In genomic region chr11:65102142-65103095, GRCh38 we compare ENCODE assay signal across 12 cellular contexts. TPM values are rescaled to one million over a fixed set of nuclear protein-coding genes. Genes with fewer than 3 reads are reported as not detected.
DNase-seq lines count a peak whose midpoint lies in the region; ATAC-seq, FAIRE-seq and TF ChIP-seq lines count a peak whose summit lies in the region.
"Had no signal": no experiment of that assay in that cellular context is flagged by ENCODE, and none has a peak within 500 bp of the region (broad histone marks: within the 10 kb centered on the region; RNA-seq: fewer than 3 reads in every experiment).

No MANE protein-coding gene starts in this region.

- TF ChIP-seq RAD21 in liver (IDR thresholded peaks at IDR 0.05) (peak in 1 of 2 donors; percentile 10), HepG2 (CRISPR knock-in tag; IDR thresholded peaks at IDR 0.05) (no peak)

- POLR2A ChIA-PET in HepG2 (lab: Yijun Ruan, JAX) = interaction anchor here (1.2 kb wide), 2 partner anchors 9 to 10 kb away, joined by 3 to 5 read pairs; partner anchors contain the start of gene TM7SF2
- POLR2A ChIA-PET in HEK293T (lab: Yijun Ruan, JAX) = interaction anchor here (0.9 to 3.4 kb wide), 3 partner anchors 9 to 20 kb away, joined by 4 to 9 read pairs (median 4); partner anchors contain the start of genes FAU, MRPL49 and TM7SF2

- 50% methylated on average over 8 of the region's 8 CpGs for WGBS in liver
- 95% methylated on average over 8 of the region's 8 CpGs for WGBS in HepG2 (ENCODE audit: low lambda C conversion rate)

- TF ChIP-seq EP300 in HepG2 (IDR thresholded peaks at IDR 0.05; ENCODE audit: low read depth in 2 of 2, low read length in 2 of 2) (no peak), HepG2 (CRISPR knock-in tag; IDR thresholded peaks at IDR 0.05; ENCODE audit: borderline replicate concordance) (no peak)

- H3K4me3 ChIP-seq in liver (ENCODE audit: low read depth in 1 of 3, low read length in 3 of 3) = no peak overlapping the region
- no peak overlapping the region for H3K4me3 ChIP-seq in HepG2 (replicated peaks in 1 of 3; ENCODE audit: insufficient read depth in 1 of 3, low read depth in 2 of 3, low read length in 3 of 3)

- FAIRE-seq in HepG2 (lab: Jason Lieb, UNC) = no peak
- FAIRE-seq: RCC 7860 had no signal

- H3K27ac ChIP-seq in liver (ENCODE audit: low read depth in 1 of 2, low read length in 2 of 2) (peak overlapping the region; percentile 66 to 81), HepG2 (ENCODE audit: extremely low read length, insufficient read depth, low read length) (no peak overlapping the region), cingulate gyrus (ENCODE audit: low read depth, low read length) (peak overlapping the region; percentile 87)

- BruUV-seq in HepG2 (replicated peaks; lab: Mats Ljungman, UMichigan) = no TSS peak

- H3K9me3 ChIP-seq in liver (ENCODE audit: control insufficient read depth in 4 of 4, low read length in 3 of 4) = no peaks in the 10 kb centered on the region
- no peaks in the 10 kb centered on the region for H3K9me3 ChIP-seq in HepG2 (ENCODE audit: low read length)

- H3K36me3 ChIP-seq in liver (ENCODE audit: control insufficient read depth in 4 of 4, insufficient read depth in 3 of 4, low read depth in 1 of 4, low read length in 3 of 4) (peaks cover 0 to 6% (median 2%) of the 10 kb centered on the region in 4 donors), HepG2 (replicated peaks in 1 of 2; ENCODE audit: control insufficient read depth in 1 of 2, insufficient read depth in 2 of 2, low read length in 2 of 2) (peaks cover 3 to 18% of the 10 kb centered on the region in 2 experiments; a peak in 3 of 5 replicates)

- H3K27me3 ChIP-seq in liver (ENCODE audit: control insufficient read depth in 4 of 4, insufficient read depth in 4 of 4, low read length in 3 of 4) (no peaks in the 10 kb centered on the region), HepG2 (ENCODE audit: control insufficient read depth in 1 of 2, insufficient read depth in 2 of 2, low read length in 2 of 2) (no peaks in the 10 kb centered on the region)

- in situ Hi-C loops in HepG2 (cut with HindIII; ENCODE audit: extremely low pct_ligation_motif_present, low pct_unique_long_range_greater_than_20kb) (no loop called here), GM13976 (cut with MboI; ENCODE audit: low sequenced_read_pairs, unreplicated experiment) (no loop called here)

- no peak for ATAC-seq in HepG2

- H3K4me2 ChIP-seq in HepG2 (ENCODE audit: low read depth, low read length) = no peak overlapping the region

- H2AFZ ChIP-seq in HepG2 (ENCODE audit: low read length) = no peak overlapping the region

- peaks cover 10 to 40% (median 28%) of the 10 kb centered on the region in 4 donors for H3K4me1 ChIP-seq in liver (ENCODE audit: control insufficient read depth in 4 of 4, insufficient read depth in 4 of 4, low read length in 3 of 4)
- H3K4me1 ChIP-seq in HepG2 (ENCODE audit: insufficient read depth, low read length) = peaks cover 6% of the 10 kb centered on the region

- CTCF ChIA-PET in HepG2 (lab: Yijun Ruan, JAX; ENCODE audit: low intra/inter-chr PET ratio, low total read pairs) (no interaction called here), HEK293T (lab: Yijun Ruan, JAX) (interaction anchor here (1.8 kb wide), 1 partner anchor 9 kb away, joined by 11 read pairs; the partner anchor contains the start of gene TM7SF2)

- no peak for DNase-seq in HepG2 (ENCODE audit: low spot score)
- DNase-seq in midbrain (lab: John Stamatoyannopoulos, UW) = peak; percentile 82
- DNase-seq in HEK293T (ENCODE audit: extremely low spot score) = no peak
- no peak for DNase-seq in GM13976 (ENCODE audit: low spot score)
- DNase-seq in NCI-H345 (lab: John Stamatoyannopoulos, UW) = no peak
- no peak for DNase-seq in DMS79 (lab: John Stamatoyannopoulos, UW)
- DNase-seq: activated naive CD8-positive, alpha-beta T cell treated with anti-CD3 and anti-CD28 coated beads, Interleukin-2, amount 10 ng/mL, durations not matched to agents 7 days and 5 days; endodermal cell; Kasumi-1 had no signal

- no peaks in the 10 kb centered on the region for H3K79me2 ChIP-seq in HepG2 (ENCODE audit: insufficient read depth, low read length)

- no peak for TF ChIP-seq CTCF in liver (IDR thresholded peaks at IDR 0.05; ENCODE audit: low read depth, low read length, missing input control)
- no peak for TF ChIP-seq CTCF in HepG2 (CRISPR knock-in tag; IDR thresholded peaks at IDR 0.05)
- TF ChIP-seq CTCF in GM13976 (IDR thresholded peaks at IDR 0.05; ENCODE audit: borderline replicate concordance, control extremely low read depth, extremely low read depth, insufficient read depth, missing control alignments) = no peak

- intact Hi-C loops in HepG2 (cut with micrococcal nuclease; ENCODE audit: unreplicated experiment) = no loop called here

- TF ChIP-seq POLR2A in HepG2 (IDR thresholded peaks at IDR 0.05; ENCODE audit: insufficient read depth in 1 of 2, low read depth in 2 of 2, low read length in 2 of 2) = no peak

- H3K9ac ChIP-seq in liver (ENCODE audit: low read depth in 1 of 2, low read length in 2 of 2) = no peak overlapping the region
- H3K9ac ChIP-seq in HepG2 (ENCODE audit: insufficient read depth, low read depth, low read length) = no peak overlapping the region

- no peaks in the 10 kb centered on the region for H4K20me1 ChIP-seq in HepG2 (ENCODE audit: insufficient read depth, low read length)

RNA-seq across cellular contexts. Expression of gene VPS51, which starts 6.4 kb away (rescaled TPM):
- 100 to 1,000 TPM; 102 to 158 TPM for total RNA-seq in liver
- 10 to 100 TPM; 33.2 to 66.0 TPM for polyA plus RNA-seq in liver
- total RNA-seq in HepG2 (2016; rRNA removed; fragmentation: Illumina TruSeq; extraction: Trizol) = 57.4 and 76.3 TPM in 2 replicates
- total RNA-seq in HepG2 (2016; cell fraction: cytosol; rRNA removed; fragmentation: Illumina TruSeq; extraction: Trizol; ENCODE audit: low read depth) = 19.9 and 21.8 TPM in 2 replicates
- total RNA-seq in HepG2 (2016; cell fraction: insoluble cytoplasmic fraction; rRNA removed; fragmentation: Illumina TruSeq; extraction: Trizol) = 57.9 and 73.3 TPM in 2 replicates
- 41.6 and 45.8 TPM in 2 replicates for total RNA-seq in HepG2 (2016; cell fraction: membrane; rRNA removed; fragmentation: Illumina TruSeq; extraction: Trizol)
- total RNA-seq in HepG2 (2016; cell fraction: nucleus; rRNA removed; fragmentation: Illumina TruSeq; extraction: Trizol) = 39.3 and 42.6 TPM in 2 replicates
- 90.6 and 104 TPM in 2 replicates for polyA plus RNA-seq in HepG2 (2011; rRNA removed)
- polyA plus RNA-seq in HepG2 (2011; cell fraction: cytosol; rRNA removed) = 71.6 and 122 TPM in 2 replicates
- 109 and 133 TPM in 2 replicates for polyA plus RNA-seq in HepG2 (2011; cell fraction: nucleus; rRNA removed)
- polyA plus RNA-seq in HepG2 (2012) = 63.3 and 65.8 TPM in 2 replicates
- 10.5 and 13.0 TPM in 2 replicates for polyA plus RNA-seq in HepG2 (2016; cell fraction: cytosol; fragmentation: Illumina TruSeq; extraction: Trizol; ENCODE audit: low read depth)
- 57.3 and 57.6 TPM in 2 replicates for polyA plus RNA-seq in HepG2 (2016; cell fraction: insoluble cytoplasmic fraction; fragmentation: Illumina TruSeq; extraction: Trizol; ENCODE audit: low read depth)
- 31.4 and 34.7 TPM in 2 replicates for polyA plus RNA-seq in HepG2 (2016; cell fraction: membrane; fragmentation: Illumina TruSeq; extraction: Trizol; ENCODE audit: low read depth)
- polyA plus RNA-seq in HepG2 (2016; cell fraction: nucleus; fragmentation: Illumina TruSeq; extraction: Trizol; ENCODE audit: insufficient read depth, low read depth) = 69.3 and 82.4 TPM in 2 replicates
- 231 and 328 TPM in 2 replicates for polyA minus RNA-seq in HepG2 (2011; rRNA and poly(A)+ RNA removed; ENCODE audit: low replicate concordance)
- 114 and 132 TPM in 2 replicates for polyA minus RNA-seq in HepG2 (2011; cell fraction: cytosol; rRNA and poly(A)+ RNA removed)
- 53.6 and 55.8 TPM in 2 replicates for polyA minus RNA-seq in HepG2 (2011; cell fraction: nucleus; rRNA and poly(A)+ RNA removed)

RNA-seq across cellular contexts. Expression of gene TM7SF2, which starts 9.3 kb away (rescaled TPM):
- total RNA-seq in liver (100 to 1,000 TPM in 1 of 2 donors, 10 to 100 TPM in 1; 69.4 to 337 TPM), HepG2 (2016; rRNA removed; fragmentation: Illumina TruSeq; extraction: Trizol) (28.8 and 66.9 TPM in 2 replicates)
- polyA plus RNA-seq in liver (100 to 1,000 TPM in 1 of 2 donors, 10 to 100 TPM in 1; 39.0 to 109 TPM), HepG2 (2011; rRNA removed) (56.0 and 75.6 TPM in 2 replicates)
- 49.5 and 66.5 TPM in 2 replicates for total RNA-seq in HepG2 (2016; cell fraction: cytosol; rRNA removed; fragmentation: Illumina TruSeq; extraction: Trizol; ENCODE audit: low read depth)
- total RNA-seq in HepG2 (2016; cell fraction: insoluble cytoplasmic fraction; rRNA removed; fragmentation: Illumina TruSeq; extraction: Trizol) = 29.7 and 70.5 TPM in 2 replicates
- total RNA-seq in HepG2 (2016; cell fraction: membrane; rRNA removed; fragmentation: Illumina TruSeq; extraction: Trizol) = 64.7 and 77.2 TPM in 2 replicates
- total RNA-seq in HepG2 (2016; cell fraction: nucleus; rRNA removed; fragmentation: Illumina TruSeq; extraction: Trizol) = 57.7 and 67.5 TPM in 2 replicates
- polyA plus RNA-seq in HepG2 (2011; cell fraction: cytosol; rRNA removed) = 60.6 and 76.1 TPM in 2 replicates
- 104 and 129 TPM in 2 replicates for polyA plus RNA-seq in HepG2 (2011; cell fraction: nucleus; rRNA removed)
- 25.8 and 43.4 TPM in 2 replicates for polyA plus RNA-seq in HepG2 (2012)
- 66.7 and 89.2 TPM in 2 replicates for polyA plus RNA-seq in HepG2 (2016; cell fraction: cytosol; fragmentation: Illumina TruSeq; extraction: Trizol; ENCODE audit: low read depth)
- polyA plus RNA-seq in HepG2 (2016; cell fraction: insoluble cytoplasmic fraction; fragmentation: Illumina TruSeq; extraction: Trizol; ENCODE audit: low read depth) = 41.3 and 42.6 TPM in 2 replicates
- polyA plus RNA-seq in HepG2 (2016; cell fraction: membrane; fragmentation: Illumina TruSeq; extraction: Trizol; ENCODE audit: low read depth) = 71.6 and 83.6 TPM in 2 replicates
- 137 and 142 TPM in 2 replicates for polyA plus RNA-seq in HepG2 (2016; cell fraction: nucleus; fragmentation: Illumina TruSeq; extraction: Trizol; ENCODE audit: insufficient read depth, low read depth)
- polyA minus RNA-seq in HepG2 (2011; rRNA and poly(A)+ RNA removed; ENCODE audit: low replicate concordance) = 18.1 and 162 TPM in 2 replicates
- 25.1 and 27.4 TPM in 2 replicates for polyA minus RNA-seq in HepG2 (2011; cell fraction: cytosol; rRNA and poly(A)+ RNA removed)
- 28.7 and 33.4 TPM in 2 replicates for polyA minus RNA-seq in HepG2 (2011; cell fraction: nucleus; rRNA and poly(A)+ RNA removed)

RNA-seq across cellular contexts. Expression of gene ZNHIT2, which starts 15.1 kb away (rescaled TPM):
- total RNA-seq in liver (1 to 10 TPM; 2.2 to 4.9 TPM), HepG2 (2016; rRNA removed; fragmentation: Illumina TruSeq; extraction: Trizol) (5.7 and 6.5 TPM in 2 replicates)
- polyA plus RNA-seq in liver (10 to 100 TPM in 1 of 2 donors, 1 to 10 TPM in 1; 7.4 to 13.9 TPM), HepG2 (2011; rRNA removed) (1.1 TPM in 2 replicates)
- total RNA-seq in HepG2 (2016; cell fraction: cytosol; rRNA removed; fragmentation: Illumina TruSeq; extraction: Trizol; ENCODE audit: low read depth) = 2.9 and 4.3 TPM in 2 replicates
- total RNA-seq in HepG2 (2016; cell fraction: insoluble cytoplasmic fraction; rRNA removed; fragmentation: Illumina TruSeq; extraction: Trizol) = 5.4 and 6.3 TPM in 2 replicates
- 3.5 and 4.3 TPM in 2 replicates for total RNA-seq in HepG2 (2016; cell fraction: membrane; rRNA removed; fragmentation: Illumina TruSeq; extraction: Trizol)
- total RNA-seq in HepG2 (2016; cell fraction: nucleus; rRNA removed; fragmentation: Illumina TruSeq; extraction: Trizol) = 3.6 and 3.9 TPM in 2 replicates
- polyA plus RNA-seq in HepG2 (2011; cell fraction: cytosol; rRNA removed) = 0.86 and 2.0 TPM in 2 replicates
- polyA plus RNA-seq in HepG2 (2011; cell fraction: nucleus; rRNA removed) = 1.7 and 2.2 TPM in 2 replicates
- 1.6 and 2.5 TPM in 2 replicates for polyA plus RNA-seq in HepG2 (2012)
- polyA plus RNA-seq in HepG2 (2016; cell fraction: cytosol; fragmentation: Illumina TruSeq; extraction: Trizol; ENCODE audit: low read depth) = 3.0 and 3.1 TPM in 2 replicates
- 4.0 and 4.7 TPM in 2 replicates for polyA plus RNA-seq in HepG2 (2016; cell fraction: insoluble cytoplasmic fraction; fragmentation: Illumina TruSeq; extraction: Trizol; ENCODE audit: low read depth)
- 2.8 and 2.9 TPM in 2 replicates for polyA plus RNA-seq in HepG2 (2016; cell fraction: membrane; fragmentation: Illumina TruSeq; extraction: Trizol; ENCODE audit: low read depth)
- 6.2 and 6.5 TPM in 2 replicates for polyA plus RNA-seq in HepG2 (2016; cell fraction: nucleus; fragmentation: Illumina TruSeq; extraction: Trizol; ENCODE audit: insufficient read depth, low read depth)
- polyA minus RNA-seq in HepG2 (2011; rRNA and poly(A)+ RNA removed; ENCODE audit: low replicate concordance) = 3.0 and 5.8 TPM in 2 replicates
- polyA minus RNA-seq in HepG2 (2011; cell fraction: cytosol; rRNA and poly(A)+ RNA removed) = 2.4 and 3.3 TPM in 2 replicates
- polyA minus RNA-seq in HepG2 (2011; cell fraction: nucleus; rRNA and poly(A)+ RNA removed) = 0.75 and 4.1 TPM in 2 replicates

RNA-seq across cellular contexts. Expression of gene ZFPL1, which starts 18.4 kb away (rescaled TPM):
- 10 to 100 TPM; 12.3 to 14.4 TPM for total RNA-seq in liver
- polyA plus RNA-seq in liver = 10 to 100 TPM; 18.1 to 19.2 TPM
- total RNA-seq in HepG2 (2016; rRNA removed; fragmentation: Illumina TruSeq; extraction: Trizol) = 27.6 and 32.2 TPM in 2 replicates
- 18.5 and 24.3 TPM in 2 replicates for total RNA-seq in HepG2 (2016; cell fraction: cytosol; rRNA removed; fragmentation: Illumina TruSeq; extraction: Trizol; ENCODE audit: low read depth)
- total RNA-seq in HepG2 (2016; cell fraction: insoluble cytoplasmic fraction; rRNA removed; fragmentation: Illumina TruSeq; extraction: Trizol) = 23.3 and 34.5 TPM in 2 replicates
- 24.9 and 32.0 TPM in 2 replicates for total RNA-seq in HepG2 (2016; cell fraction: membrane; rRNA removed; fragmentation: Illumina TruSeq; extraction: Trizol)
- total RNA-seq in HepG2 (2016; cell fraction: nucleus; rRNA removed; fragmentation: Illumina TruSeq; extraction: Trizol) = 20.7 and 22.6 TPM in 2 replicates
- 49.7 and 56.0 TPM in 2 replicates for polyA plus RNA-seq in HepG2 (2011; rRNA removed)
- polyA plus RNA-seq in HepG2 (2011; cell fraction: cytosol; rRNA removed) = 29.9 and 43.2 TPM in 2 replicates
- 58.5 and 59.4 TPM in 2 replicates for polyA plus RNA-seq in HepG2 (2011; cell fraction: nucleus; rRNA removed)
- 21.4 and 31.3 TPM in 2 replicates for polyA plus RNA-seq in HepG2 (2012)
- 23.6 and 30.1 TPM in 2 replicates for polyA plus RNA-seq in HepG2 (2016; cell fraction: cytosol; fragmentation: Illumina TruSeq; extraction: Trizol; ENCODE audit: low read depth)
- 27.9 and 36.5 TPM in 2 replicates for polyA plus RNA-seq in HepG2 (2016; cell fraction: insoluble cytoplasmic fraction; fragmentation: Illumina TruSeq; extraction: Trizol; ENCODE audit: low read depth)
- 25.0 and 25.2 TPM in 2 replicates for polyA plus RNA-seq in HepG2 (2016; cell fraction: membrane; fragmentation: Illumina TruSeq; extraction: Trizol; ENCODE audit: low read depth)
- polyA plus RNA-seq in HepG2 (2016; cell fraction: nucleus; fragmentation: Illumina TruSeq; extraction: Trizol; ENCODE audit: insufficient read depth, low read depth) = 33.5 and 40.8 TPM in 2 replicates
- polyA minus RNA-seq in HepG2 (2011; rRNA and poly(A)+ RNA removed; ENCODE audit: low replicate concordance) = 50.7 and 52.3 TPM in 2 replicates
- polyA minus RNA-seq in HepG2 (2011; cell fraction: cytosol; rRNA and poly(A)+ RNA removed) = 15.5 and 16.8 TPM in 2 replicates
- polyA minus RNA-seq in HepG2 (2011; cell fraction: nucleus; rRNA and poly(A)+ RNA removed) = 40.4 and 59.2 TPM in 2 replicates

RNA-seq across cellular contexts. Expression of gene CDCA5, which starts 18.6 kb away (rescaled TPM):
- total RNA-seq in liver = 10 to 100 TPM in 1 of 2 donors, under 1 TPM in 1; 0.17 to 12.0 TPM
- 1 to 10 TPM in 1 of 2 donors, under 1 TPM in 1; 0.72 to 2.7 TPM for polyA plus RNA-seq in liver
- total RNA-seq in HepG2 (2016; rRNA removed; fragmentation: Illumina TruSeq; extraction: Trizol) = 50.6 and 63.1 TPM in 2 replicates
- 10.5 and 13.6 TPM in 2 replicates for total RNA-seq in HepG2 (2016; cell fraction: cytosol; rRNA removed; fragmentation: Illumina TruSeq; extraction: Trizol; ENCODE audit: low read depth)
- 51.6 and 54.0 TPM in 2 replicates for total RNA-seq in HepG2 (2016; cell fraction: insoluble cytoplasmic fraction; rRNA removed; fragmentation: Illumina TruSeq; extraction: Trizol)
- total RNA-seq in HepG2 (2016; cell fraction: membrane; rRNA removed; fragmentation: Illumina TruSeq; extraction: Trizol) = 34.2 and 34.8 TPM in 2 replicates
- total RNA-seq in HepG2 (2016; cell fraction: nucleus; rRNA removed; fragmentation: Illumina TruSeq; extraction: Trizol) = 28.5 and 29.9 TPM in 2 replicates
- polyA plus RNA-seq in HepG2 (2011; rRNA removed) = 9.8 and 13.5 TPM in 2 replicates
- polyA plus RNA-seq in HepG2 (2011; cell fraction: cytosol; rRNA removed) = 9.8 and 14.9 TPM in 2 replicates
- polyA plus RNA-seq in HepG2 (2011; cell fraction: nucleus; rRNA removed) = 13.0 and 18.3 TPM in 2 replicates
- 9.0 and 19.7 TPM in 2 replicates for polyA plus RNA-seq in HepG2 (2012)
- polyA plus RNA-seq in HepG2 (2016; cell fraction: cytosol; fragmentation: Illumina TruSeq; extraction: Trizol; ENCODE audit: low read depth) = 10.9 and 11.2 TPM in 2 replicates
- polyA plus RNA-seq in HepG2 (2016; cell fraction: insoluble cytoplasmic fraction; fragmentation: Illumina TruSeq; extraction: Trizol; ENCODE audit: low read depth) = 71.5 and 74.3 TPM in 2 replicates
- 26.4 and 29.7 TPM in 2 replicates for polyA plus RNA-seq in HepG2 (2016; cell fraction: membrane; fragmentation: Illumina TruSeq; extraction: Trizol; ENCODE audit: low read depth)
- 62.8 and 64.8 TPM in 2 replicates for polyA plus RNA-seq in HepG2 (2016; cell fraction: nucleus; fragmentation: Illumina TruSeq; extraction: Trizol; ENCODE audit: insufficient read depth, low read depth)
- polyA minus RNA-seq in HepG2 (2011; rRNA and poly(A)+ RNA removed; ENCODE audit: low replicate concordance) = 21.2 and 61.0 TPM in 2 replicates
- polyA minus RNA-seq in HepG2 (2011; cell fraction: cytosol; rRNA and poly(A)+ RNA removed) = 8.1 and 8.3 TPM in 2 replicates
- 7.0 and 10.6 TPM in 2 replicates for polyA minus RNA-seq in HepG2 (2011; cell fraction: nucleus; rRNA and poly(A)+ RNA removed)
